In genomic region chr2:19667085-19667484, GRCh38 we compare ENCODE assay signal across 10 cellular contexts.
A peak's percentile ranks its signal among the peaks of the same experiment; 100 is the strongest.
DNase-seq lines count a peak whose midpoint lies in the region; ATAC-seq, FAIRE-seq and TF ChIP-seq lines count a peak whose summit lies in the region.
"Had no signal": no experiment of that assay in that cellular context is flagged by ENCODE, and none has a peak within 500 bp of the region (broad histone marks: within the 10 kb centered on the region; RNA-seq: fewer than 3 reads in every experiment).

No MANE protein-coding gene starts in this region.

- H3K9me3 ChIP-seq in Panc1 (ENCODE audit: control insufficient read depth, insufficient read depth, low read depth, low read length) = no peaks in the 10 kb centered on the region
- no peaks in the 10 kb centered on the region for H3K9me3 ChIP-seq in small intestine (ENCODE audit: control insufficient read depth, low read depth)
- H3K9me3 ChIP-seq in CD4-positive, alpha-beta memory T cell (ENCODE audit: control insufficient read depth in 1 of 2, low read length in 2 of 2) = no peaks in the 10 kb centered on the region

- CTCF ChIA-PET in Panc1 (lab: Charles Lee) = no interaction called here
- CTCF ChIA-PET in CD4-positive, alpha-beta memory T cell (lab: Charles Lee; ENCODE audit: partially characterized antibody) = interaction anchor here (1.2 kb wide), 1 partner anchor 299 kb away, joined by 3 read pairs; no protein-coding TSS in a partner anchor

- WGBS in small intestine, 3 donors = 65 to 69% (median 68%) methylated on average over 3 of the region's 3 CpGs

- peaks cover 6 to 14% of the 10 kb centered on the region in 2 donors for H3K27me3 Mint-ChIP-seq in CD4-positive, alpha-beta memory T cell

- H3K27ac ChIP-seq in Panc1 (ENCODE audit: low read length) (no peak overlapping the region), small intestine (ENCODE audit: low read depth in 1 of 2, low read length in 1 of 2) (no peak overlapping the region)
- H3K27ac ChIP-seq in CD4-positive, alpha-beta memory T cell (ENCODE audit: low read depth, low read length) = no peak overlapping the region

- H3K36me3 ChIP-seq in Panc1 (ENCODE audit: control insufficient read depth, insufficient read depth, low read length) = no peaks in the 10 kb centered on the region
- no peaks in the 10 kb centered on the region for H3K36me3 ChIP-seq in small intestine (ENCODE audit: control insufficient read depth in 2 of 2, insufficient read depth in 2 of 2, low read length in 2 of 2)
- no peaks in the 10 kb centered on the region for H3K36me3 ChIP-seq in CD4-positive, alpha-beta memory T cell (ENCODE audit: insufficient read depth, low read length)

- H3K27ac Mint-ChIP-seq in CD4-positive, alpha-beta memory T cell = no peak overlapping the region
- H3K27ac Mint-ChIP-seq: CD4-positive, alpha-beta T cell had no signal

- in situ Hi-C loops in Panc1 (cut with HindIII; ENCODE audit: low pct_unique_long_range_greater_than_20kb, low sequenced_read_pairs) (no loop called here), GM13977 (cut with MboI; ENCODE audit: low pct_unique_long_range_greater_than_20kb, low sequenced_read_pairs, unreplicated experiment) (no loop called here)

- DNase-seq in NCI-H82 (lab: John Stamatoyannopoulos, UW) (peak; percentile 10), NCI-H82 treated with DMSO at 0.1 percent for 48 hours (lab: John Stamatoyannopoulos, UW; ENCODE audit: unreplicated experiment) (no peak), Panc1 (ENCODE audit: low read depth, low spot score) (no peak), fibroblast of mammary gland (ENCODE audit: low read depth) (peak; percentile 63), small intestine (peak; percentile 8), GM13977 (ENCODE audit: low spot score) (no peak)
- no peak for DNase-seq in activated CD4-positive, alpha-beta T cell treated with anti-CD3 and anti-CD28 coated beads for 4 hours
- no peak for DNase-seq in CD4-positive, alpha-beta memory T cell
- DNase-seq: activated CD4-positive, CD25-positive, alpha-beta regulatory T cell treated with anti-CD3 and anti-CD28 coated beads, Interleukin-2, amount 50 U/mL, for 72 hours; CD4-positive, alpha-beta T cell had no signal

- no peaks in the 10 kb centered on the region for H3K9me3 Mint-ChIP-seq in CD4-positive, alpha-beta memory T cell
- H3K9me3 Mint-ChIP-seq: CD4-positive, alpha-beta T cell had no signal

- TF ChIP-seq CTCF in Panc1 (IDR thresholded peaks at IDR 0.05) (peak; percentile 42; the same call in 1 of the 2 replicates), fibroblast of mammary gland (conservative IDR thresholded peaks at IDR 0.05; ENCODE audit: control insufficient read depth, insufficient read depth, low read depth, low read length) (peak; percentile 32), GM13977 (IDR thresholded peaks at IDR 0.05; ENCODE audit: extremely low read depth, insufficient read depth, missing control alignments) (no peak)

- no peaks in the 10 kb centered on the region for H3K27me3 ChIP-seq in Panc1 (ENCODE audit: control insufficient read depth, insufficient read depth, low read length)
- H3K27me3 ChIP-seq in small intestine (ENCODE audit: control insufficient read depth in 2 of 2, insufficient read depth in 2 of 2, low read length in 2 of 2) = no peaks in the 10 kb centered on the region
- H3K27me3 ChIP-seq in CD4-positive, alpha-beta memory T cell (ENCODE audit: insufficient read depth, low read length) = no peaks in the 10 kb centered on the region

- ATAC-seq in Panc1 = no peak

- POLR2A ChIA-PET in Panc1 (lab: Charles Lee) = no interaction called here
- POLR2A ChIA-PET in CD4-positive, alpha-beta memory T cell (lab: Charles Lee; ENCODE audit: partially characterized antibody) = no interaction called here

- intact Hi-C loops in Panc1 (cut with micrococcal nuclease; ENCODE audit: unreplicated experiment) = no loop called here
- intact Hi-C loops in CD4-positive, alpha-beta memory T cell (cut with micrococcal nuclease) = loop anchor here (5.0 kb wide), 1 partner anchor 305 kb away; no protein-coding TSS in a partner anchor

- H3K4me1 ChIP-seq in Panc1 (ENCODE audit: control insufficient read depth, insufficient read depth, low read length) = peaks cover 6% of the 10 kb centered on the region; the same call in 1 of the 2 replicates
- no peaks in the 10 kb centered on the region for H3K4me1 ChIP-seq in small intestine (ENCODE audit: control insufficient read depth in 2 of 2, insufficient read depth in 1 of 2, low read depth in 1 of 2, low read length in 1 of 2)
- H3K4me1 ChIP-seq in CD4-positive, alpha-beta memory T cell (ENCODE audit: insufficient read depth, low read length) = no peaks in the 10 kb centered on the region

- no TSS peak for BruUV-seq in Panc1 (replicated peaks; lab: Mats Ljungman, UMichigan)

- H3K4me3 ChIP-seq in Panc1 (ENCODE audit: low read depth in 2 of 2, low read length in 2 of 2) = no peak overlapping the region
- no peak overlapping the region for H3K4me3 ChIP-seq in fibroblast of mammary gland (ENCODE audit: control insufficient read depth, low read depth, low read length)
- no peak overlapping the region for H3K4me3 ChIP-seq in small intestine (ENCODE audit: low read depth in 1 of 2, low read length in 2 of 2)
- no peak overlapping the region for H3K4me3 ChIP-seq in CD4-positive, alpha-beta memory T cell (ENCODE audit: low read length in 2 of 2)

- no peaks in the 10 kb centered on the region for H3K36me3 Mint-ChIP-seq in CD4-positive, alpha-beta memory T cell

- H3K4me3 Mint-ChIP-seq in CD4-positive, alpha-beta memory T cell = no peak overlapping the region
- H3K4me3 Mint-ChIP-seq: CD4-positive, alpha-beta T cell had no signal

- H3K4me1 Mint-ChIP-seq in CD4-positive, alpha-beta memory T cell = no peaks in the 10 kb centered on the region

- no peak for FAIRE-seq in small intestine (lab: Jason Lieb, UNC)

Comparison
In these comparisons a context has a peak if more than half of its experiments do, and no peak if none do; other contexts are left out.
1. DNase-seq: peak in NCI-H82 (single experiment), fibroblast of mammary gland (single experiment) and small intestine (single experiment); none in NCI-H82 treated with DMSO at 0.1 percent for 48 hours (single experiment), Panc1 (single experiment), GM13977 (single experiment), activated CD4-positive, alpha-beta T cell treated with anti-CD3 and anti-CD28 coated beads for 4 hours (0 of 2) and CD4-positive, alpha-beta memory T cell (0 of 5).